Comparison of ENCODE assay signal across 7 cellular contexts in the genomic region with DNA sequence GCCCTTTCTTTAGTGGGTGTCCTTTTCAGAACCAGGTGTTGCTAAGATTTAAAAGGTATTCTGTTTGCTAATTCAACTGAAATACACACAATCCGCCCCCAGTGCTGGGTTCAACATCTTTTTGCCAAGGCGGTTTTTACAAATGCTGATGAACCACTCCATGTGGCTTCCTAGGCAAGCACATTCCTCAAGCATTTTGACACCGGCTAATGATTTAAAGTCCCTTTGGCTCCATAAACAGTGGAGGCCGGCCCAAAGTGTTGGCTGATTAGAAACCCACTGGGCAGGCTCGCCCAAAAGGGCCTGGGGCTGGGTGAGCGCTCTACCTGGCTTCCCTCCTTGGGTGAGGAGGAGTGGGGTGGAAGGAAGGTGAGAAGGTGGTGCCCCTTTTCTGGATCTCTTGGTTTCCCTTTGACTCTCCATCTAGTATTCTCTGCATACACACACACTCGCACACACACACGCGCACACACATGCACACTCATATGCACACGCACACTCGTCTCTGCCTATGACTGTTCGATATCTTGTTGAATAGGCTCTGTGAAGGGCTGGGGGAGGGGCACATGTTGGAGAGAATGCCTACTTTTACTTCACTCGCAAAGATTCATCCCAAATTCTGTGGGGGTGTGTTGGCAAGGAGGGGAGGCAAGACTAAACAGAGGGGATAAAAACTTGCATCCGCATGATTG.
DNase-seq lines count a peak whose midpoint lies in the region; ATAC-seq and TF ChIP-seq lines count a peak whose summit lies in the region.

No MANE protein-coding gene starts in this region.

- H3K79me2 ChIP-seq in MM.1S (ENCODE audit: low read length) = peaks cover 26% of the 10 kb centered on the region

- H3K9ac ChIP-seq in MM.1S (ENCODE audit: low read length) (peak overlapping the region; percentile 62), subcutaneous abdominal adipose tissue (ENCODE audit: low read length in 5 of 5) (peak overlapping the region in 3 of 5 donors; percentile 34 to 68 (median 62))

- H3F3A ChIP-seq in MM.1S (ENCODE audit: insufficient read depth, low read length) = no peaks in the 10 kb centered on the region

- intact Hi-C loops in left colon (cut with DNase I, micrococcal nuclease) = loop anchor here in 1 of 2 donors (10.0 kb wide), 2 partner anchors 53 to 237 kb away; no protein-coding TSS in a partner anchor

- H3K4me1 ChIP-seq in MM.1S (ENCODE audit: low read length) = peaks cover 30% of the 10 kb centered on the region
- H3K4me1 ChIP-seq in subcutaneous abdominal adipose tissue (ENCODE audit: control insufficient read depth in 5 of 5, insufficient read depth in 5 of 5, low read length in 5 of 5) = peaks cover 2 to 19% (median 17%) of the 10 kb centered on the region in 5 donors

- no peak for DNase-seq in MM.1S
- DNase-seq in astrocyte of the cerebellum (ENCODE audit: low read depth) = no peak
- DNase-seq in left colon = no peak
- DNase-seq in H4 (ENCODE audit: low spot score) = no peak
- no peak for DNase-seq in DMS53 treated with DMSO at 0.1 percent for 48 hours (lab: John Stamatoyannopoulos, UW; ENCODE audit: unreplicated experiment)

- H3K9me3 ChIP-seq in MM.1S (replicated peaks; ENCODE audit: insufficient read depth, low read length) (no peaks in the 10 kb centered on the region), subcutaneous abdominal adipose tissue (ENCODE audit: control insufficient read depth in 5 of 5, low read length in 5 of 5) (no peaks in the 10 kb centered on the region)

- peak overlapping the region; percentile 55 for H3K4me2 ChIP-seq in MM.1S (ENCODE audit: low read depth, low read length)

- no peaks in the 10 kb centered on the region for H4K20me1 ChIP-seq in MM.1S (ENCODE audit: insufficient read depth, low read length)

- in situ Hi-C loops in astrocyte of the cerebellum (cut with HindIII; ENCODE audit: low sequenced_read_pairs) = loop anchor here (5.0 kb wide), 2 partner anchors 59 to 214 kb away; no protein-coding TSS in a partner anchor

- peak overlapping the region; percentile 70; the same call in 1 of the 2 replicates for H2AFZ ChIP-seq in MM.1S (ENCODE audit: low read length)

- H3K27me3 ChIP-seq in MM.1S (replicated peaks; ENCODE audit: insufficient read depth, low read length) (no peaks in the 10 kb centered on the region), subcutaneous abdominal adipose tissue (ENCODE audit: control insufficient read depth in 5 of 5, insufficient read depth in 4 of 5, low read length in 5 of 5) (no peaks in the 10 kb centered on the region)

- H3K36me3 ChIP-seq in MM.1S (replicated peaks; ENCODE audit: insufficient read depth, low read length) = no peaks in the 10 kb centered on the region
- no peaks in the 10 kb centered on the region for H3K36me3 ChIP-seq in subcutaneous abdominal adipose tissue (ENCODE audit: control insufficient read depth in 5 of 5, insufficient read depth in 5 of 5, low read length in 5 of 5)

- ATAC-seq in left colon (peak; percentile 13), HG02763 (IDR thresholded peaks at IDR 0.05; ENCODE audit: unreplicated experiment) (no peak)

- TF ChIP-seq CTCF in MM.1S (IDR thresholded peaks at IDR 0.05; ENCODE audit: low read length) = no peak
- no peak for TF ChIP-seq CTCF in astrocyte of the cerebellum (IDR thresholded peaks at IDR 0.05; ENCODE audit: low read depth, low read length, missing control alignments)

- H3K4me3 ChIP-seq in MM.1S (ENCODE audit: low read length) (peak overlapping the region; percentile 67), astrocyte of the cerebellum (ENCODE audit: low read depth, low read length) (peak overlapping the region; percentile 44), subcutaneous abdominal adipose tissue (ENCODE audit: low read depth in 1 of 5, low read length in 5 of 5) (peak overlapping the region; percentile 67 to 84 (median 74))

- H3K27ac ChIP-seq in MM.1S (ENCODE audit: low read length) (peak overlapping the region; percentile 56; the same call in 1 of the 2 replicates), subcutaneous abdominal adipose tissue (ENCODE audit: low read depth, low read length) (no peak overlapping the region)

- no peaks in the 10 kb centered on the region for H3K9me2 ChIP-seq in MM.1S (replicated peaks; ENCODE audit: insufficient read depth, low read length)
